Comparison of ENCODE assay signal across 1 cellular context in genomic region chr17:81842378-81842724, GRCh38.
TF ChIP-seq lines count a peak whose summit lies in the region.

No MANE protein-coding gene starts in this region.

TF ChIP-seq in HepG2, 621 proteins besides CTCF, POLR2A, EP300 and RAD21:
- TF ChIP-seq HNF4G (IDR thresholded peaks at IDR 0.05; ENCODE audit: borderline replicate concordance, low read depth, low read length) (no peak), HNF4G (CRISPR knock-in tag; IDR thresholded peaks at IDR 0.05; ENCODE audit: borderline replicate concordance, low read depth) (no peak), ARNT2 (CRISPR knock-in tag; IDR thresholded peaks at IDR 0.05; ENCODE audit: low read depth) (0 out of 2 replicates have a peak, but pooled peaks have one; percentile 62), YEATS2 (CRISPR knock-in tag; IDR thresholded peaks at IDR 0.05; ENCODE audit: borderline replicate concordance) (no peak), ZNF512 (CRISPR knock-in tag; IDR thresholded peaks at IDR 0.05) (no peak), ZNF225 (CRISPR knock-in tag; IDR thresholded peaks at IDR 0.05) (no peak), KLF11 (CRISPR knock-in tag; IDR thresholded peaks at IDR 0.05) (no peak), ZIK1 (CRISPR knock-in tag; IDR thresholded peaks at IDR 0.05; ENCODE audit: borderline replicate concordance, low read depth) (0 out of 2 replicates have a peak, but pooled peaks have one; percentile 18), MIER2 (CRISPR knock-in tag; IDR thresholded peaks at IDR 0.05) (no peak), HCFC1 (IDR thresholded peaks at IDR 0.05; ENCODE audit: low read depth, low read length) (no peak), ZNF768 (CRISPR knock-in tag; IDR thresholded peaks at IDR 0.05) (0 out of 2 replicates have a peak, but pooled peaks have one; percentile 6), ATF6 (CRISPR knock-in tag; conservative IDR thresholded peaks at IDR 0.05) (no peak), ZNF770 (CRISPR knock-in tag; IDR thresholded peaks at IDR 0.05) (peak; percentile 89), MAF1 (CRISPR knock-in tag; IDR thresholded peaks at IDR 0.05; ENCODE audit: borderline replicate concordance) (no peak), ZNF121 (CRISPR knock-in tag; IDR thresholded peaks at IDR 0.05) (0 out of 2 replicates have a peak, but pooled peaks have one; percentile 7)
- TF ChIP-seq, protein P1, sequence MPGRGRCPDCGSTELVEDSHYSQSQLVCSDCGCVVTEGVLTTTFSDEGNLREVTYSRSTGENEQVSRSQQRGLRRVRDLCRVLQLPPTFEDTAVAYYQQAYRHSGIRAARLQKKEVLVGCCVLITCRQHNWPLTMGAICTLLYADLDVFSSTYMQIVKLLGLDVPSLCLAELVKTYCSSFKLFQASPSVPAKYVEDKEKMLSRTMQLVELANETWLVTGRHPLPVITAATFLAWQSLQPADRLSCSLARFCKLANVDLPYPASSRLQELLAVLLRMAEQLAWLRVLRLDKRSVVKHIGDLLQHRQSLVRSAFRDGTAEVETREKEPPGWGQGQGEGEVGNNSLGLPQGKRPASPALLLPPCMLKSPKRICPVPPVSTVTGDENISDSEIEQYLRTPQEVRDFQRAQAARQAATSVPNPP (CRISPR knock-in tag; IDR thresholded peaks at IDR 0.05): 0 out of 2 replicates have a peak, but pooled peaks have one; percentile 18
- TF ChIP-seq, protein P2, sequence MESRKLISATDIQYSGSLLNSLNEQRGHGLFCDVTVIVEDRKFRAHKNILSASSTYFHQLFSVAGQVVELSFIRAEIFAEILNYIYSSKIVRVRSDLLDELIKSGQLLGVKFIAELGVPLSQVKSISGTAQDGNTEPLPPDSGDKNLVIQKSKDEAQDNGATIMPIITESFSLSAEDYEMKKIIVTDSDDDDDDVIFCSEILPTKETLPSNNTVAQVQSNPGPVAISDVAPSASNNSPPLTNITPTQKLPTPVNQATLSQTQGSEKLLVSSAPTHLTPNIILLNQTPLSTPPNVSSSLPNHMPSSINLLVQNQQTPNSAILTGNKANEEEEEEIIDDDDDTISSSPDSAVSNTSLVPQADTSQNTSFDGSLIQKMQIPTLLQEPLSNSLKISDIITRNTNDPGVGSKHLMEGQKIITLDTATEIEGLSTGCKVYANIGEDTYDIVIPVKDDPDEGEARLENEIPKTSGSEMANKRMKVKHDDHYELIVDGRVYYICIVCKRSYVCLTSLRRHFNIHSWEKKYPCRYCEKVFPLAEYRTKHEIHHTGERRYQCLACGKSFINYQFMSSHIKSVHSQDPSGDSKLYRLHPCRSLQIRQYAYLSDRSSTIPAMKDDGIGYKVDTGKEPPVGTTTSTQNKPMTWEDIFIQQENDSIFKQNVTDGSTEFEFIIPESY (CRISPR knock-in tag; IDR thresholded peaks at IDR 0.05): peak; percentile 56; the same call in 1 of the 2 replicates
TF ChIP-seq in HepG2: peak in this region for 7.
